ENCODE assay signal across 8 cellular contexts in genomic region chr5:126852104-126852531, GRCh38.
A peak's percentile ranks its signal among the peaks of the same experiment; 100 is the strongest.
DNase-seq lines count a peak whose midpoint lies in the region; ATAC-seq, FAIRE-seq and TF ChIP-seq lines count a peak whose summit lies in the region.

No MANE protein-coding gene starts in this region.

- no peak overlapping the region for H3K56ac ChIP-seq in H9 (ENCODE audit: insufficient read length, low read depth, low read length)

- no peaks in the 10 kb centered on the region for H3K79me2 ChIP-seq in H9 (ENCODE audit: insufficient read depth, low read length)

- H3K18ac ChIP-seq in H9 (ENCODE audit: insufficient read length, low read depth, low read length), result no peak overlapping the region
- H3K18ac ChIP-seq in mesenchymal stem cell (ENCODE audit: low read depth in 1 of 2, low read length in 2 of 2), result no peak overlapping the region

- peaks cover 0 to 7% of the 10 kb centered on the region in 2 experiments for H3K36me3 ChIP-seq in mesenchymal stem cell (ENCODE audit: control insufficient read depth in 1 of 2, insufficient read depth in 2 of 2, low read depth in 1 of 2, low read length in 2 of 2)

- H2BK12ac ChIP-seq in H9 (ENCODE audit: insufficient read length, low read depth, low read length) (no peak overlapping the region), mesenchymal stem cell (ENCODE audit: low read length in 2 of 2) (no peak overlapping the region)

- POLR2A ChIA-PET in WTC11 (lab: Charles Lee), result no interaction called here

- TF ChIP-seq CTCF in H9 (conservative IDR thresholded peaks at IDR 0.05) (no peak), WTC11 (IDR thresholded peaks at IDR 0.05) (no peak)

- H2BK120ac ChIP-seq in H9 (ENCODE audit: low read depth, low read length, poor library complexity, severe bottlenecking) (no peak overlapping the region), mesenchymal stem cell (ENCODE audit: low read depth, low read length) (no peak overlapping the region)

- peaks cover 17% of the 10 kb centered on the region for H3K4me1 ChIP-seq in H9 (ENCODE audit: insufficient read depth, low read length)
- H3K4me1 ChIP-seq in mesenchymal stem cell (ENCODE audit: control insufficient read depth, insufficient read depth, low read depth, low read length), result peaks cover 3% of the 10 kb centered on the region

- no peak overlapping the region for H3K4ac ChIP-seq in H9 (ENCODE audit: low read depth, low read length)
- H3K4ac ChIP-seq in mesenchymal stem cell (ENCODE audit: low read depth in 1 of 2, low read length in 2 of 2), result no peak overlapping the region

- H3K27ac Mint-ChIP-seq in H9, result peak overlapping the region; percentile 62 to 94 (median 78); a peak in 4 of 7 replicates
- peak overlapping the region; percentile 84 for H3K27ac Mint-ChIP-seq in WTC11

- CTCF ChIA-PET in WTC11 (lab: Charles Lee), result no interaction called here

- H3K27me3 Mint-ChIP-seq in H9 (ENCODE audit: low read depth), result no peaks in the 10 kb centered on the region
- no peaks in the 10 kb centered on the region for H3K27me3 Mint-ChIP-seq in WTC11 (ENCODE audit: low read depth)

- H4K91ac ChIP-seq in H9 (ENCODE audit: insufficient read length, low read depth, low read length) (no peak overlapping the region), mesenchymal stem cell (ENCODE audit: low read length) (no peak overlapping the region)

- no peaks in the 10 kb centered on the region for H3K23me2 ChIP-seq in H9 (ENCODE audit: insufficient read length, low read depth, low read length, poor library complexity, severe bottlenecking)

- peaks cover 24 to 29% (median 24%) of the 10 kb centered on the region in 3 experiments for H3K36me3 Mint-ChIP-seq in H9 (ENCODE audit: insufficient read depth in 1 of 3, low read depth in 3 of 3)
- H3K36me3 Mint-ChIP-seq in WTC11, result peaks cover 25% of the 10 kb centered on the region

- H3K4me2 ChIP-seq in H9 (ENCODE audit: insufficient read depth, insufficient read length, low read length), result no peak overlapping the region
- H3K4me2 ChIP-seq in mesenchymal stem cell (ENCODE audit: low read length, poor library complexity, severe bottlenecking), result no peak overlapping the region

- peak overlapping the region in 1 of 2 experiments; percentile 63 for H3K4me3 ChIP-seq in mesenchymal stem cell (ENCODE audit: insufficient read depth in 1 of 2, low read depth in 1 of 2, low read length in 2 of 2)

- H2BK15ac ChIP-seq in H9 (ENCODE audit: low read depth, low read length) (no peak overlapping the region), mesenchymal stem cell (ENCODE audit: low read depth, poor library complexity, severe bottlenecking) (no peak overlapping the region)

- H3K23ac ChIP-seq in H9 (ENCODE audit: insufficient read length, low read depth, low read length) (no peak overlapping the region), mesenchymal stem cell (ENCODE audit: low read length in 2 of 2) (no peak overlapping the region)

- no peak overlapping the region for H2BK5ac ChIP-seq in H9 (ENCODE audit: insufficient read length, low read length)
- no peak overlapping the region for H2BK5ac ChIP-seq in mesenchymal stem cell (ENCODE audit: low read depth, low read length, poor library complexity, severe bottlenecking)

- H2BK20ac ChIP-seq in H9 (ENCODE audit: low read depth, low read length, poor library complexity, severe bottlenecking), result no peak overlapping the region

- no CpG with 5 or more reads among the region's 3 CpGs for WGBS in H9 (ENCODE audit: extremely low coverage, insufficient read length, low lambda C conversion rate)
- WGBS in mesenchymal stem cell, result 66% methylated on average over 3 of the region's 3 CpGs

- no peaks in the 10 kb centered on the region for H3K79me1 ChIP-seq in H9 (ENCODE audit: insufficient read depth, low read depth, low read length, poor library complexity, severe bottlenecking)
- H3K79me1 ChIP-seq in mesenchymal stem cell (replicated peaks; ENCODE audit: low read length, poor library complexity, severe bottlenecking), result peaks cover 1% of the 10 kb centered on the region

- DNase-seq in H9 (no peak), WTC11 (ENCODE audit: low spot score) (no peak), mesenchymal stem cell (no peak), RCC 7860 (ENCODE audit: low spot score) (no peak), AG08395 (ENCODE audit: low spot score) (no peak), NCI-H524 treated with DMSO at 0.1 percent for 48 hours (lab: John Stamatoyannopoulos, UW) (no peak), cerebellar nuclear complex (lab: John Stamatoyannopoulos, UW) (no peak)

- H3K4me1 Mint-ChIP-seq in H9 (peaks cover 41 to 51% of the 10 kb centered on the region in 2 experiments), WTC11 (peaks cover 60% of the 10 kb centered on the region)

- H4K20me1 ChIP-seq in H9 (ENCODE audit: control insufficient read depth, insufficient read depth, insufficient read length), result no peaks in the 10 kb centered on the region

- H3K9me3 Mint-ChIP-seq in H9 (peaks cover 3 to 8% of the 10 kb centered on the region in 2 experiments; a peak in 1 of 5 replicates), WTC11 (peaks cover 15% of the 10 kb centered on the region)

- no peak overlapping the region for H2AFZ ChIP-seq in H9 (ENCODE audit: low read length)
- no peak overlapping the region for H2AFZ ChIP-seq in mesenchymal stem cell (ENCODE audit: low read depth, low read length)

- H3K9me3 ChIP-seq in H9 (ENCODE audit: control insufficient read depth, low read depth, low read length) (no peaks in the 10 kb centered on the region), mesenchymal stem cell (ENCODE audit: control insufficient read depth, low read length) (no peaks in the 10 kb centered on the region)

- H4K8ac ChIP-seq in H9 (replicated peaks; ENCODE audit: insufficient read length, low read depth, low read length) (no peak overlapping the region), mesenchymal stem cell (ENCODE audit: low read length) (no peak overlapping the region)

- H3K14ac ChIP-seq in H9 (ENCODE audit: insufficient read depth, low read length) (no peak overlapping the region), mesenchymal stem cell (ENCODE audit: low read length in 2 of 2) (no peak overlapping the region)

- H3K27me3 ChIP-seq in H9 (ENCODE audit: insufficient read depth, low read length) (no peaks in the 10 kb centered on the region), mesenchymal stem cell (ENCODE audit: control insufficient read depth in 1 of 2, insufficient read depth in 1 of 2, low read length in 2 of 2) (no peaks in the 10 kb centered on the region)

- FAIRE-seq in RCC 7860 (lab: Jason Lieb, UNC), result no peak

- peak; percentile 95 for ATAC-seq in GM18520 (IDR thresholded peaks at IDR 0.05; ENCODE audit: unreplicated experiment)
- ATAC-seq in WTC11, result peak; percentile 59

- H3K27ac ChIP-seq in H9 (ENCODE audit: insufficient read length, low read depth, low read length) (no peak overlapping the region), mesenchymal stem cell (ENCODE audit: low read length, poor library complexity, severe bottlenecking) (no peak overlapping the region)

- H3K4me3 Mint-ChIP-seq in H9, result no peak overlapping the region
- no peak overlapping the region for H3K4me3 Mint-ChIP-seq in WTC11

- H3K9ac ChIP-seq in H9 (ENCODE audit: extremely low read depth, insufficient read length, low read length) (no peak overlapping the region), mesenchymal stem cell (ENCODE audit: low read length) (peak overlapping the region; percentile 58)

- H4K5ac ChIP-seq in H9 (ENCODE audit: insufficient read length, low read depth, low read length), result no peak overlapping the region

- H3T11ph ChIP-seq in H9 (ENCODE audit: low read length), result no peak overlapping the region

- no peak overlapping the region for H2AK5ac ChIP-seq in H9 (ENCODE audit: insufficient read length, low read length)
- H2AK5ac ChIP-seq in mesenchymal stem cell (ENCODE audit: low read length, severe bottlenecking), result no peak overlapping the region

TF ChIP-seq in WTC11, 78 proteins besides CTCF, POLR2A, EP300 and RAD21 (continues in another document):
- TF ChIP-seq SMAD4 (CRISPR knock-in tag; IDR thresholded peaks at IDR 0.05) (no peak), TCF7 (CRISPR knock-in tag; IDR thresholded peaks at IDR 0.05; ENCODE audit: low read depth) (no peak), SP1 (CRISPR knock-in tag; conservative IDR thresholded peaks at IDR 0.05) (no peak), PRRX2 (CRISPR knock-in tag; IDR thresholded peaks at IDR 0.05) (no peak), ZNF232 (CRISPR knock-in tag; IDR thresholded peaks at IDR 0.05) (no peak), RORB (CRISPR knock-in tag; IDR thresholded peaks at IDR 0.05) (no peak), GABPB1 (CRISPR knock-in tag; IDR thresholded peaks at IDR 0.05) (no peak), NFYB (CRISPR knock-in tag; conservative IDR thresholded peaks at IDR 0.05; ENCODE audit: low read depth) (no peak), ETV6 (CRISPR knock-in tag; IDR thresholded peaks at IDR 0.05) (no peak), AR (CRISPR knock-in tag; IDR thresholded peaks at IDR 0.05) (no peak), MXD4 (CRISPR knock-in tag; IDR thresholded peaks at IDR 0.05; ENCODE audit: borderline replicate concordance) (no peak), NR3C1 (CRISPR knock-in tag; conservative IDR thresholded peaks at IDR 0.05; ENCODE audit: low read depth) (no peak)
